In genomic region chr6:10461850-10462249, GRCh38 we compare ENCODE assay signal across 27 cellular contexts. TPM values are rescaled to one million over a fixed set of nuclear protein-coding genes. Genes with fewer than 3 reads are reported as not detected.
"Had no signal": no experiment of that assay in that cellular context is flagged by ENCODE, and none has a peak within 500 bp of the region (broad histone marks: within the 10 kb centered on the region; RNA-seq: fewer than 3 reads in every experiment).

No MANE protein-coding gene starts in this region.

- FAIRE-seq: endometrium, islet of Langerhans, keratinocyte had no signal

- ATAC-seq: effector memory CD8-positive, alpha-beta T cell; esophagus mucosa; gastrocnemius medialis; heart right ventricle; left cardiac atrium; left lung; left ventricle myocardium superior; lower lobe of right lung; mucosa of descending colon had no signal

- H3K4me1 ChIP-seq: colonic mucosa, esophagus squamous epithelium, gastrocnemius medialis, heart right ventricle, left lung, lower lobe of right lung had no signal

- H3K36me3 ChIP-seq: colonic mucosa, esophagus squamous epithelium, gastrocnemius medialis, heart right ventricle, left lung, lower lobe of right lung had no signal

- DNase-seq: colonic mucosa; cortex of kidney; effector CD8-positive, alpha-beta T cell; effector memory CD8-positive, alpha-beta T cell; erythroblast; esophagus squamous epithelium; foreskin fibroblast; foreskin melanocyte; gastrocnemius medialis; glutamatergic neuron; head of caudate nucleus; heart right ventricle; hippocampal formation; left cardiac atrium; left lung; left ventricle myocardium superior; lower lobe of right lung; mesenchymal stem cell; mucosa of descending colon; naive B cell had no signal

- H3K4me3 ChIP-seq: colonic mucosa, esophagus squamous epithelium, gastrocnemius medialis, heart right ventricle, left lung, lower lobe of right lung, mucosa of descending colon had no signal

- H3K27me3 ChIP-seq: colonic mucosa, gastrocnemius medialis had no signal

- H3K27ac ChIP-seq: colonic mucosa, epithelial cell of prostate, esophagus squamous epithelium, gastrocnemius medialis, heart right ventricle, left lung, lower lobe of right lung had no signal

- H3K9me3 ChIP-seq: colonic mucosa, esophagus squamous epithelium, gastrocnemius medialis, heart right ventricle, left lung, lower lobe of right lung, mucosa of descending colon had no signal

RNA-seq across cellular contexts. Expression of gene TFAP2A, which starts 47.0 kb away (rescaled TPM):
- total RNA-seq: dermis microvascular lymphatic vessel endothelial cell, gastrocnemius medialis, lung microvascular endothelial cell had no signal
